22 cellular contexts compared by ENCODE assay signal in genomic region chr6:154096316-154096715, GRCh38. TPM values are rescaled to one million over a fixed set of nuclear protein-coding genes. Genes with fewer than 3 reads are reported as not detected.
DNase-seq lines count a peak whose midpoint lies in the region; ATAC-seq, FAIRE-seq and TF ChIP-seq lines count a peak whose summit lies in the region.
"Had no signal": no experiment of that assay in that cellular context is flagged by ENCODE, and none has a peak within 500 bp of the region (broad histone marks: within the 10 kb centered on the region; RNA-seq: fewer than 3 reads in every experiment).

No MANE protein-coding gene starts in this region.

- H3K9ac ChIP-seq in HepG2 (ENCODE audit: insufficient read depth, low read depth, low read length) (no peak overlapping the region), GM12878 (ENCODE audit: control insufficient read depth, insufficient read depth, low read length) (no peak overlapping the region)

- in situ Hi-C loops in HepG2 (cut with HindIII; ENCODE audit: extremely low pct_ligation_motif_present, low pct_unique_long_range_greater_than_20kb) (no loop called here), GM12878 (cut with MboI) (no loop called here)

- H3K4me3 ChIP-seq in HepG2 (replicated peaks in 1 of 3; ENCODE audit: insufficient read depth in 1 of 3, low read depth in 2 of 3, low read length in 3 of 3) (no peak overlapping the region), right lobe of liver (no peak overlapping the region), GM12878 (no peak overlapping the region), tibial nerve (no peak overlapping the region)
- H3K4me3 ChIP-seq: GM23338 had no signal

- ATAC-seq in HepG2 (no peak), right lobe of liver (no peak), GM12878 (no peak)
- ATAC-seq: GM23338, HCT116 had no signal

- H3K9me3 ChIP-seq in HepG2 (ENCODE audit: low read length) (no peaks in the 10 kb centered on the region), right lobe of liver (no peaks in the 10 kb centered on the region), GM12878 (replicated peaks; ENCODE audit: control insufficient read depth, insufficient read depth, low read length) (no peaks in the 10 kb centered on the region), tibial nerve (no peaks in the 10 kb centered on the region)

- FAIRE-seq in HepG2 (lab: Jason Lieb, UNC) = no peak
- FAIRE-seq in GM12878 (lab: Jason Lieb, UNC) = no peak
- FAIRE-seq: G401.6, GM18507 had no signal

- H3K4me1 ChIP-seq in HepG2 (ENCODE audit: insufficient read depth, low read length) (no peaks in the 10 kb centered on the region), right lobe of liver (no peaks in the 10 kb centered on the region), GM12878 (ENCODE audit: control insufficient read depth, insufficient read depth, low read length) (no peaks in the 10 kb centered on the region), tibial nerve (no peaks in the 10 kb centered on the region)

- H3K4me2 ChIP-seq in HepG2 (ENCODE audit: low read depth, low read length) = no peak overlapping the region
- no peak overlapping the region for H3K4me2 ChIP-seq in GM12878 (ENCODE audit: control insufficient read depth, insufficient read depth)
- H3K4me2 ChIP-seq: GM23338 had no signal

- TF ChIP-seq EP300 in HepG2 (IDR thresholded peaks at IDR 0.05; ENCODE audit: low read depth in 2 of 2, low read length in 2 of 2) = no peak
- no peak for TF ChIP-seq EP300 in HepG2 (CRISPR knock-in tag; IDR thresholded peaks at IDR 0.05; ENCODE audit: borderline replicate concordance)
- TF ChIP-seq EP300 in GM12878 (IDR thresholded peaks at IDR 0.05; ENCODE audit: borderline replicate concordance in 1 of 2, control insufficient read depth in 1 of 2, low read depth in 2 of 2, low read length in 2 of 2) = no peak
- no peak for TF ChIP-seq EP300 in tibial nerve (IDR thresholded peaks at IDR 0.05)

- WGBS in HepG2 (ENCODE audit: low lambda C conversion rate) = 28% methylated on average over 7 of the region's 7 CpGs
- WGBS in right lobe of liver (ENCODE audit: insufficient coverage, low coverage, low lambda C conversion rate, missing lambda C conversion rate) = 74% methylated on average over 7 of the region's 7 CpGs
- 43% methylated on average over 7 of the region's 7 CpGs for WGBS in GM12878 (ENCODE audit: insufficient coverage, insufficient replicate concordance, low lambda C conversion rate, missing lambda C conversion rate)
- 81 to 93% methylated on average over 7 of the region's 7 CpGs for WGBS in tibial nerve, 2 donors

- no TSS peak for BruUV-seq in HepG2 (replicated peaks; lab: Mats Ljungman, UMichigan)
- BruUV-seq in GM12878 (replicated peaks; lab: Mats Ljungman, UMichigan) = no TSS peak

- no peaks in the 10 kb centered on the region for H3K27me3 ChIP-seq in HepG2 (ENCODE audit: control insufficient read depth in 1 of 2, insufficient read depth in 2 of 2, low read length in 2 of 2)
- no peaks in the 10 kb centered on the region for H3K27me3 ChIP-seq in right lobe of liver
- H3K27me3 ChIP-seq in GM12878 (replicated peaks in 1 of 2; ENCODE audit: control insufficient read depth in 2 of 2, insufficient read depth in 2 of 2, low read length in 1 of 2) = no peaks in the 10 kb centered on the region
- no peaks in the 10 kb centered on the region for H3K27me3 ChIP-seq in tibial nerve

- TF ChIP-seq CTCF in HepG2 (CRISPR knock-in tag; IDR thresholded peaks at IDR 0.05) (no peak), right lobe of liver (IDR thresholded peaks at IDR 0.05) (no peak), GM12878 (IDR thresholded peaks at IDR 0.05 in 2 of 3, conservative IDR thresholded peaks at IDR 0.05 in 1 of 3; ENCODE audit: control insufficient read depth in 2 of 3, extremely low read depth in 1 of 3, insufficient read depth in 1 of 3, low read depth in 3 of 3, low read length in 3 of 3) (no peak), tibial nerve (IDR thresholded peaks at IDR 0.05) (no peak)

- POLR2A ChIA-PET in HepG2 (lab: Yijun Ruan, JAX) = no interaction called here
- POLR2A ChIA-PET in GM12878 (lab: Charles Lee) = no interaction called here

- RAD21 ChIA-PET in GM12878 (lab: Charles Lee; ENCODE audit: unreplicated experiment) = interaction anchor here (0.8 kb wide), 1 partner anchor 11 kb away, joined by 3 read pairs; no protein-coding TSS in a partner anchor

- no peak overlapping the region for H2AFZ ChIP-seq in HepG2 (ENCODE audit: low read length)
- H2AFZ ChIP-seq in GM12878 (ENCODE audit: control insufficient read depth, low read depth, low read length) = no peak overlapping the region
- H2AFZ ChIP-seq: GM23338 had no signal

- no peak for TF ChIP-seq POLR2A in HepG2 (IDR thresholded peaks at IDR 0.05; ENCODE audit: insufficient read depth in 1 of 2, low read depth in 2 of 2, low read length in 2 of 2)
- TF ChIP-seq POLR2A in right lobe of liver (IDR thresholded peaks at IDR 0.05) = no peak
- no peak for TF ChIP-seq POLR2A in GM12878 (IDR thresholded peaks at IDR 0.05; ENCODE audit: low read depth, low read length)
- TF ChIP-seq POLR2A in tibial nerve (IDR thresholded peaks at IDR 0.05) = no peak

- H3K79me2 ChIP-seq in HepG2 (ENCODE audit: insufficient read depth, low read length) = no peaks in the 10 kb centered on the region
- no peaks in the 10 kb centered on the region for H3K79me2 ChIP-seq in GM12878 (ENCODE audit: control insufficient read depth, insufficient read depth, low read length)

- no peak for TF ChIP-seq RAD21 in HepG2 (CRISPR knock-in tag; IDR thresholded peaks at IDR 0.05)
- no peak for TF ChIP-seq RAD21 in GM12878 (IDR thresholded peaks at IDR 0.05; ENCODE audit: insufficient read depth, low read depth, low read length)

- no peak overlapping the region for H3K27ac ChIP-seq in HepG2 (ENCODE audit: extremely low read length, insufficient read depth, low read length)
- no peak overlapping the region for H3K27ac ChIP-seq in right lobe of liver
- no peak overlapping the region for H3K27ac ChIP-seq in GM12878 (ENCODE audit: control insufficient read depth, insufficient read depth)
- no peak overlapping the region for H3K27ac ChIP-seq in tibial nerve

- H4K20me1 ChIP-seq in HepG2 (ENCODE audit: insufficient read depth, low read length) (no peaks in the 10 kb centered on the region), GM12878 (ENCODE audit: control insufficient read depth, insufficient read depth) (no peaks in the 10 kb centered on the region)

- H3K36me3 ChIP-seq in HepG2 (replicated peaks in 1 of 2; ENCODE audit: control insufficient read depth in 1 of 2, insufficient read depth in 2 of 2, low read length in 2 of 2) (no peaks in the 10 kb centered on the region), right lobe of liver (no peaks in the 10 kb centered on the region), GM12878 (ENCODE audit: control insufficient read depth in 2 of 2, insufficient read depth in 2 of 2, low read length in 1 of 2) (no peaks in the 10 kb centered on the region), tibial nerve (no peaks in the 10 kb centered on the region)

- CTCF ChIA-PET in HepG2 (lab: Yijun Ruan, JAX; ENCODE audit: low intra/inter-chr PET ratio, low total read pairs) = no interaction called here
- CTCF ChIA-PET in GM12878 (lab: Yijun Ruan, JAX) = no interaction called here

- intact Hi-C loops in HepG2 (cut with micrococcal nuclease; ENCODE audit: unreplicated experiment) (no loop called here), right lobe of liver (cut with DNase I) (no loop called here), GM12878 (cut with micrococcal nuclease; ENCODE audit: unreplicated experiment) (no loop called here)

- no peak for DNase-seq in HepG2 (ENCODE audit: low spot score)
- DNase-seq in right lobe of liver = no peak
- peak; percentile 0 for DNase-seq in NCI-H774 (lab: John Stamatoyannopoulos, UW)
- DNase-seq in GM12878 (ENCODE audit: low read depth, low spot score) = no peak
- DNase-seq in iPS-NIHi11 (ENCODE audit: low spot score) = no peak
- no peak for DNase-seq in tibial nerve (ENCODE audit: low spot score in 2 of 2)
- no peak for DNase-seq in NOMO-1 treated with dmso at 0.1 percent for 144 hours (lab: John Stamatoyannopoulos, UW; ENCODE audit: unreplicated experiment)
- DNase-seq: C1 segment of cervical spinal cord; Calu3; CD4-positive, alpha-beta memory T cell; COR-L47; DND-41; H9; HFFc6 had no signal

- SMC1A ChIA-PET in GM12878 (lab: Charles Lee; ENCODE audit: uncharacterized antibody, unreplicated experiment) = no interaction called here

RNA-seq across cellular contexts. Expression of gene OPRM1, which starts 57.3 kb away (rescaled TPM):
- total RNA-seq in HepG2 (2016; rRNA removed; fragmentation: Illumina TruSeq; extraction: Trizol) (not detected in 2 replicates), right lobe of liver (not detected), GM12878 (2014; rRNA removed) (not detected in 2 replicates), GM12878 (2014; rRNA removed; fragmentation: Illumina TruSeq; extraction: Trizol) (not detected in 2 replicates), GM12878 (2021) (not detected in 2 replicates), tibial nerve (not detected)
- not detected in 2 replicates for total RNA-seq in HepG2 (2016; cell fraction: cytosol; rRNA removed; fragmentation: Illumina TruSeq; extraction: Trizol; ENCODE audit: low read depth)
- not detected in 2 replicates for total RNA-seq in HepG2 (2016; cell fraction: insoluble cytoplasmic fraction; rRNA removed; fragmentation: Illumina TruSeq; extraction: Trizol)
- total RNA-seq in HepG2 (2016; cell fraction: membrane; rRNA removed; fragmentation: Illumina TruSeq; extraction: Trizol) = not detected in 2 replicates
- not detected in 2 replicates for total RNA-seq in HepG2 (2016; cell fraction: nucleus; rRNA removed; fragmentation: Illumina TruSeq; extraction: Trizol)
- polyA plus RNA-seq in HepG2 (2011; rRNA removed) (not detected in 2 replicates), GM12878 (2011; rRNA removed) (not detected in 2 replicates), GM12878 (2014; fragmentation: Illumina TruSeq; extraction: Trizol) (not detected in 2 replicates), GM12878 (2014; fragmentation: Nextera tagmentation; extraction: Ambion mirVana) (not detected), GM12878 (2014; rRNA removed) (not detected in 2 replicates), GM12878 (2016; fragmentation: Nextera tagmentation; extraction: Ambion mirVana) (not detected)
- polyA plus RNA-seq in HepG2 (2011; cell fraction: cytosol; rRNA removed) = not detected in 2 replicates
- polyA plus RNA-seq in HepG2 (2011; cell fraction: nucleus; rRNA removed) = not detected in 2 replicates
- not detected in 2 replicates for polyA plus RNA-seq in HepG2 (2012)
- not detected in 2 replicates for polyA plus RNA-seq in HepG2 (2016; cell fraction: cytosol; fragmentation: Illumina TruSeq; extraction: Trizol; ENCODE audit: low read depth)
- not detected in 2 replicates for polyA plus RNA-seq in HepG2 (2016; cell fraction: insoluble cytoplasmic fraction; fragmentation: Illumina TruSeq; extraction: Trizol; ENCODE audit: low read depth)
- polyA plus RNA-seq in HepG2 (2016; cell fraction: membrane; fragmentation: Illumina TruSeq; extraction: Trizol; ENCODE audit: low read depth) = not detected in 2 replicates
- polyA plus RNA-seq in HepG2 (2016; cell fraction: nucleus; fragmentation: Illumina TruSeq; extraction: Trizol; ENCODE audit: insufficient read depth, low read depth) = not detected in 2 replicates
- not detected in 2 replicates for polyA minus RNA-seq in HepG2 (2011; rRNA and poly(A)+ RNA removed; ENCODE audit: low replicate concordance)
- not detected in 2 replicates for polyA minus RNA-seq in HepG2 (2011; cell fraction: cytosol; rRNA and poly(A)+ RNA removed)
- polyA minus RNA-seq in HepG2 (2011; cell fraction: nucleus; rRNA and poly(A)+ RNA removed) = not detected in 2 replicates
- total RNA-seq in GM12878 (2013; cell fraction: nucleolus; rRNA removed) = not detected in 2 replicates
- not detected for polyA plus RNA-seq in GM12878 (2011; ENCODE audit: low read depth)
- polyA plus RNA-seq in GM12878 (2011; cell fraction: cytosol; rRNA removed) = not detected in 2 replicates
- polyA plus RNA-seq in GM12878 (2011; cell fraction: nucleus; rRNA removed) = not detected in 2 replicates
- not detected in 2 replicates for polyA plus RNA-seq in GM12878 (2012)
- not detected in 2 replicates for polyA minus RNA-seq in GM12878 (2011; rRNA and poly(A)+ RNA removed)
- not detected in 2 replicates for polyA minus RNA-seq in GM12878 (2011; cell fraction: cytosol; rRNA and poly(A)+ RNA removed)
- not detected in 2 replicates for polyA minus RNA-seq in GM12878 (2011; cell fraction: nucleus; rRNA and poly(A)+ RNA removed)
- total RNA-seq: A172; A673; Calu3; CD4-positive, alpha-beta memory T cell; H4; H9; HFFc6 had no signal
- polyA plus RNA-seq: BJ; CD4-positive, alpha-beta memory T cell; GM23338 had no signal
